1 cellular context compared by ENCODE assay signal in the genomic region with DNA sequence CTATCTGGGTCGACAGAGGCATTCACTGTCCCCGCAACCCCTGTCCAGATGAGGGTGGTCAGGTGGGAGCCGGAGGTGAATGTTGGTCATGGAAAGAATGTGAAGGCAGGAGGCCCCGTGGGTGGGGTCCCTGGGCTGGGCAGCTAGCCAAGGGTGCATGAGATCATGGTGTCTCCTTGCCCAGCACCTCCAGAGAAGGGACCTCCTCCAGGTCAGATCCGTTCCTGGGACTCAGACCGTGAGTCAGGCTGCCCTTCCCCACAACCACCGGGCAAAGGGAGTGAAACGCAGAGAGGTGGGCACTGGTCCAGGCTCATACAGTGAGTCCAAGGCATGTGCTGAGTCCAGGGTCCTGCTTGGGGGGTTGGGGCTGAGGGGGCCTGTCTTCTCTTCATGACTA.
TF ChIP-seq lines count a peak whose summit lies in the region.

No MANE protein-coding gene starts in this region.

TF ChIP-seq in SK-N-SH, 30 proteins besides CTCF, POLR2A, EP300 and RAD21 (continued from another document):
- TF ChIP-seq, protein P1, sequence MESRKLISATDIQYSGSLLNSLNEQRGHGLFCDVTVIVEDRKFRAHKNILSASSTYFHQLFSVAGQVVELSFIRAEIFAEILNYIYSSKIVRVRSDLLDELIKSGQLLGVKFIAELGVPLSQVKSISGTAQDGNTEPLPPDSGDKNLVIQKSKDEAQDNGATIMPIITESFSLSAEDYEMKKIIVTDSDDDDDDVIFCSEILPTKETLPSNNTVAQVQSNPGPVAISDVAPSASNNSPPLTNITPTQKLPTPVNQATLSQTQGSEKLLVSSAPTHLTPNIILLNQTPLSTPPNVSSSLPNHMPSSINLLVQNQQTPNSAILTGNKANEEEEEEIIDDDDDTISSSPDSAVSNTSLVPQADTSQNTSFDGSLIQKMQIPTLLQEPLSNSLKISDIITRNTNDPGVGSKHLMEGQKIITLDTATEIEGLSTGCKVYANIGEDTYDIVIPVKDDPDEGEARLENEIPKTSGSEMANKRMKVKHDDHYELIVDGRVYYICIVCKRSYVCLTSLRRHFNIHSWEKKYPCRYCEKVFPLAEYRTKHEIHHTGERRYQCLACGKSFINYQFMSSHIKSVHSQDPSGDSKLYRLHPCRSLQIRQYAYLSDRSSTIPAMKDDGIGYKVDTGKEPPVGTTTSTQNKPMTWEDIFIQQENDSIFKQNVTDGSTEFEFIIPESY (IDR thresholded peaks at IDR 0.05; ENCODE audit: borderline replicate concordance, low read depth), result no peak
- TF ChIP-seq FOSL2 (IDR thresholded peaks at IDR 0.05; ENCODE audit: borderline replicate concordance, low read depth) (peak; percentile 62; the same call in 1 of the 2 replicates), TEAD4 (IDR thresholded peaks at IDR 0.05; ENCODE audit: borderline replicate concordance, insufficient read depth) (no peak), ELF1 (IDR thresholded peaks at IDR 0.05) (no peak), YY1 (IDR thresholded peaks at IDR 0.05; ENCODE audit: low read depth) (no peak), SMC3 (IDR thresholded peaks at IDR 0.05; ENCODE audit: low read depth, low read length) (no peak), MEF2A (IDR thresholded peaks at IDR 0.05; ENCODE audit: borderline replicate concordance, low read depth) (no peak), POLR2AphosphoS5 (IDR thresholded peaks at IDR 0.05; ENCODE audit: low read depth, low read length) (no peak), MXI1 (IDR thresholded peaks at IDR 0.05; ENCODE audit: low read depth, low read length) (no peak), RFX5 (IDR thresholded peaks at IDR 0.05; ENCODE audit: low read length) (no peak), RXRA (IDR thresholded peaks at IDR 0.05; ENCODE audit: borderline replicate concordance, low read depth) (no peak; the same call in 1 of the 2 replicates), TAF1 (IDR thresholded peaks at IDR 0.05; ENCODE audit: borderline replicate concordance, low read depth, low read length) (no peak; the same call in 1 of the 2 replicates), EZH2phosphoT487 (IDR thresholded peaks at IDR 0.05; ENCODE audit: borderline replicate concordance, low read depth) (no peak), JUND (IDR thresholded peaks at IDR 0.05) (no peak; the same call in 1 of the 2 replicates), NFIC (IDR thresholded peaks at IDR 0.05; ENCODE audit: borderline replicate concordance) (peak; percentile 95), GABPA (IDR thresholded peaks at IDR 0.05; ENCODE audit: low read depth) (no peak), GATA2 (CRISPR knock-in tag; IDR thresholded peaks at IDR 0.05) (no peak), RCOR1 (IDR thresholded peaks at IDR 0.05; ENCODE audit: low read length) (no peak), TCF12 (IDR thresholded peaks at IDR 0.05) (peak; percentile 63), FOXM1 (IDR thresholded peaks at IDR 0.05; ENCODE audit: low read depth) (no peak)
- TF ChIP-seq, protein P2, sequence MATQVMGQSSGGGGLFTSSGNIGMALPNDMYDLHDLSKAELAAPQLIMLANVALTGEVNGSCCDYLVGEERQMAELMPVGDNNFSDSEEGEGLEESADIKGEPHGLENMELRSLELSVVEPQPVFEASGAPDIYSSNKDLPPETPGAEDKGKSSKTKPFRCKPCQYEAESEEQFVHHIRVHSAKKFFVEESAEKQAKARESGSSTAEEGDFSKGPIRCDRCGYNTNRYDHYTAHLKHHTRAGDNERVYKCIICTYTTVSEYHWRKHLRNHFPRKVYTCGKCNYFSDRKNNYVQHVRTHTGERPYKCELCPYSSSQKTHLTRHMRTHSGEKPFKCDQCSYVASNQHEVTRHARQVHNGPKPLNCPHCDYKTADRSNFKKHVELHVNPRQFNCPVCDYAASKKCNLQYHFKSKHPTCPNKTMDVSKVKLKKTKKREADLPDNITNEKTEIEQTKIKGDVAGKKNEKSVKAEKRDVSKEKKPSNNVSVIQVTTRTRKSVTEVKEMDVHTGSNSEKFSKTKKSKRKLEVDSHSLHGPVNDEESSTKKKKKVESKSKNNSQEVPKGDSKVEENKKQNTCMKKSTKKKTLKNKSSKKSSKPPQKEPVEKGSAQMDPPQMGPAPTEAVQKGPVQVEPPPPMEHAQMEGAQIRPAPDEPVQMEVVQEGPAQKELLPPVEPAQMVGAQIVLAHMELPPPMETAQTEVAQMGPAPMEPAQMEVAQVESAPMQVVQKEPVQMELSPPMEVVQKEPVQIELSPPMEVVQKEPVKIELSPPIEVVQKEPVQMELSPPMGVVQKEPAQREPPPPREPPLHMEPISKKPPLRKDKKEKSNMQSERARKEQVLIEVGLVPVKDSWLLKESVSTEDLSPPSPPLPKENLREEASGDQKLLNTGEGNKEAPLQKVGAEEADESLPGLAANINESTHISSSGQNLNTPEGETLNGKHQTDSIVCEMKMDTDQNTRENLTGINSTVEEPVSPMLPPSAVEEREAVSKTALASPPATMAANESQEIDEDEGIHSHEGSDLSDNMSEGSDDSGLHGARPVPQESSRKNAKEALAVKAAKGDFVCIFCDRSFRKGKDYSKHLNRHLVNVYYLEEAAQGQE (IDR thresholded peaks at IDR 0.05; ENCODE audit: low read depth, low read length), result no peak
- TF ChIP-seq, protein P3, sequence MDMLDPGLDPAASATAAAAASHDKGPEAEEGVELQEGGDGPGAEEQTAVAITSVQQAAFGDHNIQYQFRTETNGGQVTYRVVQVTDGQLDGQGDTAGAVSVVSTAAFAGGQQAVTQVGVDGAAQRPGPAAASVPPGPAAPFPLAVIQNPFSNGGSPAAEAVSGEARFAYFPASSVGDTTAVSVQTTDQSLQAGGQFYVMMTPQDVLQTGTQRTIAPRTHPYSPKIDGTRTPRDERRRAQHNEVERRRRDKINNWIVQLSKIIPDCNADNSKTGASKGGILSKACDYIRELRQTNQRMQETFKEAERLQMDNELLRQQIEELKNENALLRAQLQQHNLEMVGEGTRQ (IDR thresholded peaks at IDR 0.05; ENCODE audit: borderline replicate concordance, low read depth, low read length), result no peak
- TF ChIP-seq, protein P4, sequence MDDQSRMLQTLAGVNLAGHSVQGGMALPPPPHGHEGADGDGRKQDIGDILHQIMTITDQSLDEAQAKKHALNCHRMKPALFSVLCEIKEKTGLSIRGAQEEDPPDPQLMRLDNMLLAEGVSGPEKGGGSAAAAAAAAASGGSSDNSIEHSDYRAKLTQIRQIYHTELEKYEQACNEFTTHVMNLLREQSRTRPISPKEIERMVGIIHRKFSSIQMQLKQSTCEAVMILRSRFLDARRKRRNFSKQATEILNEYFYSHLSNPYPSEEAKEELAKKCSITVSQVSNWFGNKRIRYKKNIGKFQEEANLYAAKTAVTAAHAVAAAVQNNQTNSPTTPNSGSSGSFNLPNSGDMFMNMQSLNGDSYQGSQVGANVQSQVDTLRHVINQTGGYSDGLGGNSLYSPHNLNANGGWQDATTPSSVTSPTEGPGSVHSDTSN (IDR thresholded peaks at IDR 0.05), result no peak
- TF ChIP-seq, protein P5, sequence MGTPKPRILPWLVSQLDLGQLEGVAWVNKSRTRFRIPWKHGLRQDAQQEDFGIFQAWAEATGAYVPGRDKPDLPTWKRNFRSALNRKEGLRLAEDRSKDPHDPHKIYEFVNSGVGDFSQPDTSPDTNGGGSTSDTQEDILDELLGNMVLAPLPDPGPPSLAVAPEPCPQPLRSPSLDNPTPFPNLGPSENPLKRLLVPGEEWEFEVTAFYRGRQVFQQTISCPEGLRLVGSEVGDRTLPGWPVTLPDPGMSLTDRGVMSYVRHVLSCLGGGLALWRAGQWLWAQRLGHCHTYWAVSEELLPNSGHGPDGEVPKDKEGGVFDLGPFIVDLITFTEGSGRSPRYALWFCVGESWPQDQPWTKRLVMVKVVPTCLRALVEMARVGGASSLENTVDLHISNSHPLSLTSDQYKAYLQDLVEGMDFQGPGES (IDR thresholded peaks at IDR 0.05; ENCODE audit: low read depth, low read length), result no peak
